Comparison of ENCODE assay signal across 1 cellular context in genomic region chr14:75969126-75969525, GRCh38.
TF ChIP-seq lines count a peak whose summit lies in the region.

No MANE protein-coding gene starts in this region.

TF ChIP-seq in GM12878, 131 proteins besides CTCF, POLR2A, EP300 and RAD21:
- TF ChIP-seq JUNB (IDR thresholded peaks at IDR 0.05) (peak; percentile 57; the same call in 1 of the 2 replicates), IRF5 (IDR thresholded peaks at IDR 0.05; ENCODE audit: borderline replicate concordance) (no peak), SREBF2 (IDR thresholded peaks at IDR 0.05; ENCODE audit: low read length) (no peak), RELA (IDR thresholded peaks at IDR 0.05; ENCODE audit: borderline replicate concordance, partially characterized antibody) (no peak), PML (IDR thresholded peaks at IDR 0.05; ENCODE audit: low read length) (no peak)
